ENCODE assay signal across 15 cellular contexts in the genomic region with DNA sequence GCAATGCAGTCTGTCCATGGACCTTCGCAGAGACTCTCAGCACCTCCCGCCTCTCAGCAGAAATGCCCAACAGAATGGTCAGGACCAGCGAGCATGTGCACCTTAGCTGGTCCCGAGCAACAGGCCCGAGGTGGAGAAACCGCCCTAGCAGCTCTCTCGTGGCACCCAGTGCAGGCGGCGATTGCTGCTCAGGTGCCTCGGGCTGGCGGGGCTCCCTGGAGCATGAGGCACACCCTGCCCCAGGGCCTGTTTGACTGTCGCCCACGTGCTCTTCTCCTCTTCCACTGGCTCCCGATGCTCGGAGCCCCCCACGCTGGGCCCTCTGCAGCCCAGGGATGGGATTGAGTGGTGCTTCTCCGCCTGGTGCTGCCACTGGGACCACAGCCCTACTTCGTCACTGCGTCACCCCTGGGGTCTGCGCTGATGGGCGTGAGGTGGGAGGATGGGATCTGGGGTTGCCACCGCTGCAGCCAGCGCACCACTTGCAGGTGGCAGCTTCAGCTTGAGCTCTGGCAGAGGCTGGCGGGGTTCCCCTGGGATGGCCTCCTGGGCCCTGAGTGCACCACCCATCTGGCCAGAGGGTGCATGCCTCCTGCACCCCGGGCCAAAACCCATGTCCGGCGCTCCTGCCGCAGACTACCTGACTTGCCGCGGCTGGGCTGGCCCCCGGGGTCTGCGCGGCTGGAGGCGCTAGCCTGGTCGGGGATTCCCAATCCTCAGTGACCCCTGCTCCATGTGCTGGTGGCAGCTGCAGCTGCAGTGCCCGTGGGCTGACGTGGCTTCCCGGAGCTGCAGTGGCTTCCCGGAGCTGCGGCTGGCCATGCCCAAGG.
DNase-seq lines count a peak whose midpoint lies in the region; ATAC-seq and TF ChIP-seq lines count a peak whose summit lies in the region.
"Had no signal": no experiment of that assay in that cellular context is flagged by ENCODE, and none has a peak within 500 bp of the region (broad histone marks: within the 10 kb centered on the region; RNA-seq: fewer than 3 reads in every experiment).

No MANE protein-coding gene starts in this region.

- no peaks in the 10 kb centered on the region for H3K4me1 ChIP-seq in RWPE2 (ENCODE audit: insufficient read depth, poor library complexity, severe bottlenecking)
- no peaks in the 10 kb centered on the region for H3K4me1 ChIP-seq in left lung
- H3K4me1 ChIP-seq in tibial artery: no peaks in the 10 kb centered on the region

- H3K36me3 ChIP-seq in GM06990 (ENCODE audit: control insufficient read depth, insufficient read depth, low read length) (no peaks in the 10 kb centered on the region), RWPE2 (ENCODE audit: low read depth) (no peaks in the 10 kb centered on the region), left lung (no peaks in the 10 kb centered on the region), tibial artery (peaks cover 0 to 6% (median 0%) of the 10 kb centered on the region in 3 donors)

- intact Hi-C loops in left lung (cut with DNase I): no loop called here
- intact Hi-C loops in sciatic nerve (cut with DNase I): no loop called here
- intact Hi-C loops in tibial artery (cut with DNase I; ENCODE audit: low total_unique reads): no loop called here

- H3K27me3 ChIP-seq in GM06990 (replicated peaks; ENCODE audit: control insufficient read depth, insufficient read depth, low read length) (no peaks in the 10 kb centered on the region), RWPE2 (ENCODE audit: insufficient read depth, poor library complexity, severe bottlenecking) (no peaks in the 10 kb centered on the region), left lung (no peaks in the 10 kb centered on the region), tibial artery (no peaks in the 10 kb centered on the region)

- TF ChIP-seq CTCF in GM06990 (IDR thresholded peaks at IDR 0.05; ENCODE audit: insufficient read depth, low read length, poor library complexity, severe bottlenecking) (no peak), RWPE2 (IDR thresholded peaks at IDR 0.05; ENCODE audit: poor library complexity, severe bottlenecking) (no peak), left lung (IDR thresholded peaks at IDR 0.05) (no peak), tibial artery (IDR thresholded peaks at IDR 0.05) (no peak)

- H3K4me3 ChIP-seq in GM06990 (replicated peaks; ENCODE audit: low read depth, low read length) (no peak overlapping the region), RWPE2 (ENCODE audit: severe bottlenecking) (no peak overlapping the region), left lung (no peak overlapping the region), tibial artery (no peak overlapping the region)

- H3K27ac ChIP-seq in RWPE2 (ENCODE audit: poor library complexity, severe bottlenecking): no peak overlapping the region
- no peak overlapping the region for H3K27ac ChIP-seq in left lung
- no peak overlapping the region for H3K27ac ChIP-seq in tibial artery

- H3K9me3 ChIP-seq in RWPE2 (ENCODE audit: severe bottlenecking) (no peaks in the 10 kb centered on the region), left lung (peaks cover 7 to 100% of the 10 kb centered on the region in 2 donors), tibial artery (peaks cover 20 to 100% (median 98%) of the 10 kb centered on the region in 3 donors)

- ATAC-seq in RWPE2 (ENCODE audit: low read depth): no peak
- no peak for ATAC-seq in left lung
- ATAC-seq in sciatic nerve: peak; percentile 32
- no peak for ATAC-seq in HG03469 (IDR thresholded peaks at IDR 0.05; ENCODE audit: unreplicated experiment)
- ATAC-seq: activated CD4-positive, CD25-positive, alpha-beta regulatory T cell treated with anti-CD3 and anti-CD28 coated beads, Interleukin-2, amount 50 U/mL, for 24 hours; activated CD8-positive, alpha-beta memory T cell treated with anti-CD3 and anti-CD28 coated beads, Interleukin-2, amount 10 ng/mL, durations not matched to agents 7 days and 5 days had no signal

- DNase-seq in GM06990 (ENCODE audit: extremely low read depth, insufficient read length): peak; percentile 4
- DNase-seq in RWPE2 (ENCODE audit: low spot score): peak; percentile 39
- DNase-seq in left lung: peak; percentile 31 to 81
- DNase-seq in sciatic nerve (ENCODE audit: low spot score): no peak
- no peak for DNase-seq in pons (ENCODE audit: low spot score)
- DNase-seq in tibial artery: no peak
- no peak for DNase-seq in NCI-H1092 (lab: John Stamatoyannopoulos, UW)
- DNase-seq: activated CD8-positive, alpha-beta memory T cell treated with anti-CD3 and anti-CD28 coated beads, Interleukin-2, amount 10 ng/mL, durations not matched to agents 7 days and 5 days; activated naive CD4-positive, alpha-beta T cell; AML-193; NCI-H1436; retina; T1000 had no signal

Comparison
In these comparisons a context has a peak if more than half of its experiments do, and no peak if none do; other contexts are left out.
1. DNase-seq: peak in GM06990 (single experiment), RWPE2 (single experiment) and left lung (2 of 2); none in sciatic nerve (single experiment), pons (single experiment), tibial artery (0 of 2) and NCI-H1092 (single experiment).